Comparison of ENCODE assay signal across 22 cellular contexts in the genomic region with DNA sequence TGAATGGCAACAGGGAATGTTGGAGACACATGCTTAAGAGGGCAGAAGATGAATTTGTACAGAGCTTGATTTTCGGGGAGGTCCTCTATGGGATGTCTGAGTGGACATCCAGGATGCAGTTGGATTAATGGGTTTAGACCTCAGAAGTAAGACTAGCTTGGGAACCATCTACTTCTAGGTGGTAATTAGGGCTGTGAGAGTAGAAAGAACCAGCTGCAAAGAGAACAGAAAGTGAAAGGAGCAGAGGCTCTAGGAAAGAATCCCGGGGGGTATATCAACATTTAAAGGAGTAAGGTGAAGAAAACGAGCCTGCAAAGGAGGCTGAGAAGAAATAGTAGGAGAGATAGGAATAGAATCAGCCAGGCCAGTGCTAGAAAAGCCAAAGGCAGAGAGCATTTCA. TPM values are rescaled to one million over a fixed set of nuclear protein-coding genes. Genes with fewer than 3 reads are reported as not detected.
DNase-seq lines count a peak whose midpoint lies in the region; ATAC-seq and TF ChIP-seq lines count a peak whose summit lies in the region.
"Had no signal": no experiment of that assay in that cellular context is flagged by ENCODE, and none has a peak within 500 bp of the region (broad histone marks: within the 10 kb centered on the region; RNA-seq: fewer than 3 reads in every experiment).

No MANE protein-coding gene starts in this region.

- no peaks in the 10 kb centered on the region for H3K9me3 Mint-ChIP-seq in stimulated activated naive CD8-positive, alpha-beta T cell treated with anti-CD3 and anti-CD28 coated beads, Interleukin-15, Interleukin-2, amounts not matched to agents 100 ng/mL and 50 ng/mL, for 24 hours
- no peaks in the 10 kb centered on the region for H3K9me3 Mint-ChIP-seq in central memory CD8-positive, alpha-beta T cell
- no peaks in the 10 kb centered on the region for H3K9me3 Mint-ChIP-seq in stimulated activated naive CD8-positive, alpha-beta T cell treated with anti-CD3 and anti-CD28 coated beads, Interleukin-15, amount 100 ng/mL, for 72 hours

- H3K27ac ChIP-seq in OCI-LY1 (ENCODE audit: low read depth, low read length, poor library complexity, severe bottlenecking) (peak overlapping the region; percentile 87), tibial artery (no peak overlapping the region), prostate gland (no peak overlapping the region)
- H3K27ac ChIP-seq: GM23248, testis had no signal

- H3K4me1 ChIP-seq in OCI-LY1 (ENCODE audit: insufficient read depth, low read length, severe bottlenecking): peaks cover 36% of the 10 kb centered on the region
- H3K4me1 ChIP-seq in tibial artery: no peaks in the 10 kb centered on the region
- no peaks in the 10 kb centered on the region for H3K4me1 ChIP-seq in prostate gland (replicated peaks)
- H3K4me1 ChIP-seq: Peyer's patch, testis had no signal

- H2AFZ ChIP-seq in OCI-LY1 (ENCODE audit: low read length): no peak overlapping the region
- H2AFZ ChIP-seq: GM23248 had no signal

- no peak overlapping the region for H3K4me2 ChIP-seq in OCI-LY1 (ENCODE audit: low read length)
- H3K4me2 ChIP-seq: SK-N-SH, smooth muscle cell had no signal

- no peak overlapping the region for H3K4me3 Mint-ChIP-seq in stimulated activated naive CD8-positive, alpha-beta T cell treated with anti-CD3 and anti-CD28 coated beads, Interleukin-15, Interleukin-2, amounts not matched to agents 100 ng/mL and 50 ng/mL, for 24 hours
- H3K4me3 Mint-ChIP-seq in central memory CD8-positive, alpha-beta T cell: no peak overlapping the region
- H3K4me3 Mint-ChIP-seq in stimulated activated naive CD8-positive, alpha-beta T cell treated with anti-CD3 and anti-CD28 coated beads, Interleukin-15, amount 100 ng/mL, for 72 hours: no peak overlapping the region
- H3K4me3 Mint-ChIP-seq: neural crest cell had no signal

- peak overlapping the region; percentile 78 for H3K27ac Mint-ChIP-seq in stimulated activated naive CD8-positive, alpha-beta T cell treated with anti-CD3 and anti-CD28 coated beads, Interleukin-15, Interleukin-2, amounts not matched to agents 100 ng/mL and 50 ng/mL, for 24 hours
- peak overlapping the region; percentile 56 for H3K27ac Mint-ChIP-seq in central memory CD8-positive, alpha-beta T cell (ENCODE audit: low read depth)
- H3K27ac Mint-ChIP-seq in stimulated activated naive CD8-positive, alpha-beta T cell treated with anti-CD3 and anti-CD28 coated beads, Interleukin-15, amount 100 ng/mL, for 72 hours: peak overlapping the region; percentile 76 to 95

- no peak overlapping the region for H3K9ac ChIP-seq in OCI-LY1 (ENCODE audit: low read length)
- H3K9ac ChIP-seq: GM23248, SK-N-SH had no signal

- no peaks in the 10 kb centered on the region for H3F3A ChIP-seq in OCI-LY1 (ENCODE audit: insufficient read depth, low read length)

- no peaks in the 10 kb centered on the region for H3K9me2 ChIP-seq in OCI-LY1 (ENCODE audit: low read depth, low read length)
- H3K9me2 ChIP-seq: SK-N-SH had no signal

- no peaks in the 10 kb centered on the region for H4K20me1 ChIP-seq in OCI-LY1 (ENCODE audit: insufficient read depth, low read length)

- H3K4me3 ChIP-seq in OCI-LY1 (ENCODE audit: low read depth, low read length, poor library complexity, severe bottlenecking) (no peak overlapping the region), tibial artery (no peak overlapping the region), prostate gland (no peak overlapping the region)
- H3K4me3 ChIP-seq: GM23248, Peyer's patch, smooth muscle cell, testis had no signal

- TF ChIP-seq CTCF in OCI-LY1 (IDR thresholded peaks at IDR 0.05; ENCODE audit: low read length): no peak
- TF ChIP-seq CTCF in tibial artery (IDR thresholded peaks at IDR 0.05): no peak
- TF ChIP-seq CTCF in prostate gland (IDR thresholded peaks at IDR 0.05): no peak

- peaks cover 32% of the 10 kb centered on the region for H3K4me1 Mint-ChIP-seq in stimulated activated naive CD8-positive, alpha-beta T cell treated with anti-CD3 and anti-CD28 coated beads, Interleukin-15, Interleukin-2, amounts not matched to agents 100 ng/mL and 50 ng/mL, for 24 hours (ENCODE audit: low read depth)
- H3K4me1 Mint-ChIP-seq in central memory CD8-positive, alpha-beta T cell: peaks cover 33% of the 10 kb centered on the region
- peaks cover 53% of the 10 kb centered on the region for H3K4me1 Mint-ChIP-seq in stimulated activated naive CD8-positive, alpha-beta T cell treated with anti-CD3 and anti-CD28 coated beads, Interleukin-15, amount 100 ng/mL, for 72 hours
- H3K4me1 Mint-ChIP-seq: neural crest cell had no signal

- peaks cover 71% of the 10 kb centered on the region for H3K36me3 ChIP-seq in OCI-LY1 (ENCODE audit: insufficient read depth, low read length)
- H3K36me3 ChIP-seq in tibial artery: peaks cover 0 to 16% (median 8%) of the 10 kb centered on the region in 3 donors
- no peaks in the 10 kb centered on the region for H3K36me3 ChIP-seq in prostate gland
- H3K36me3 ChIP-seq: Peyer's patch had no signal

- peaks cover 54% of the 10 kb centered on the region for H3K36me3 Mint-ChIP-seq in stimulated activated naive CD8-positive, alpha-beta T cell treated with anti-CD3 and anti-CD28 coated beads, Interleukin-15, Interleukin-2, amounts not matched to agents 100 ng/mL and 50 ng/mL, for 24 hours (ENCODE audit: low read depth)
- H3K36me3 Mint-ChIP-seq in central memory CD8-positive, alpha-beta T cell (ENCODE audit: insufficient read depth): peaks cover 61% of the 10 kb centered on the region

- WGBS in prostate gland: 59% methylated on average over 3 of the region's 3 CpGs

- no peak for DNase-seq in stimulated activated naive CD8-positive, alpha-beta T cell treated with anti-CD3 and anti-CD28 coated beads, Interleukin-15, Interleukin-2, amounts not matched to agents 100 U/mL and 50 U/mL, for 24 hours
- no peak for DNase-seq in central memory CD8-positive, alpha-beta T cell (ENCODE audit: low spot score in 2 of 2)
- no peak for DNase-seq in stimulated activated naive CD8-positive, alpha-beta T cell treated with anti-CD3 and anti-CD28 coated beads, Interleukin-15, amount 100 ng/mL, for 72 hours
- no peak for DNase-seq in tibial artery
- DNase-seq in prostate gland (ENCODE audit: low spot score): no peak
- DNase-seq: activated CD4-positive, alpha-beta T cell treated with anti-CD3 and anti-CD28 coated beads, Interleukin-2, amount 50 U/mL, for 48 hours; activated effector memory CD4-positive, alpha-beta T cell treated with Interleukin-2 at 50 U/mL for 16 hours; GDM1; GM23248; kidney; mesendoderm; NCI-H1694; NCI-H82; Peyer's patch; SK-N-SH; stimulated activated CD4-positive, alpha-beta T cell treated with anti-CD3 and anti-CD28 coated beads, Interleukin-4, amount 100 ng/mL, for 4 hours; testis had no signal

- no peaks in the 10 kb centered on the region for H3K79me2 ChIP-seq in OCI-LY1 (ENCODE audit: insufficient read depth, low read length)

- H3K27me3 ChIP-seq in OCI-LY1 (ENCODE audit: insufficient read depth, low read length): no peaks in the 10 kb centered on the region
- H3K27me3 ChIP-seq in tibial artery: no peaks in the 10 kb centered on the region
- no peaks in the 10 kb centered on the region for H3K27me3 ChIP-seq in prostate gland (replicated peaks; ENCODE audit: insufficient read depth)
- H3K27me3 ChIP-seq: Peyer's patch, testis had no signal

- H3K9me3 ChIP-seq in OCI-LY1 (ENCODE audit: low read length): no peaks in the 10 kb centered on the region
- H3K9me3 ChIP-seq in tibial artery: no peaks in the 10 kb centered on the region
- no peaks in the 10 kb centered on the region for H3K9me3 ChIP-seq in prostate gland
- H3K9me3 ChIP-seq: Peyer's patch, SK-N-SH, testis had no signal

- no peaks in the 10 kb centered on the region for H3K27me3 Mint-ChIP-seq in stimulated activated naive CD8-positive, alpha-beta T cell treated with anti-CD3 and anti-CD28 coated beads, Interleukin-15, Interleukin-2, amounts not matched to agents 100 ng/mL and 50 ng/mL, for 24 hours
- no peaks in the 10 kb centered on the region for H3K27me3 Mint-ChIP-seq in central memory CD8-positive, alpha-beta T cell
- H3K27me3 Mint-ChIP-seq in stimulated activated naive CD8-positive, alpha-beta T cell treated with anti-CD3 and anti-CD28 coated beads, Interleukin-15, amount 100 ng/mL, for 72 hours: no peaks in the 10 kb centered on the region

- intact Hi-C loops in tibial artery (cut with DNase I; ENCODE audit: low total_unique reads) (no loop called here), prostate gland (cut with DNase I) (no loop called here)

- no peak for ATAC-seq in stimulated activated naive CD8-positive, alpha-beta T cell treated with anti-CD3 and anti-CD28 coated beads, Interleukin-15, Interleukin-2, amounts not matched to agents 100 U/mL and 50 U/mL, for 24 hours
- ATAC-seq in central memory CD8-positive, alpha-beta T cell (replicated peaks; ENCODE audit: extremely low read depth, poor library complexity, severe bottlenecking): no peak
- no peak for ATAC-seq in stimulated activated naive CD8-positive, alpha-beta T cell treated with anti-CD3 and anti-CD28 coated beads, Interleukin-15, amount 100 ng/mL, for 72 hours
- no peak for ATAC-seq in GM19467 (IDR thresholded peaks at IDR 0.05; ENCODE audit: unreplicated experiment)

- TF ChIP-seq POLR2A in prostate gland (IDR thresholded peaks at IDR 0.05): no peak

RNA-seq across cellular contexts. Expression of a gene that starts 29.0 kb away (rescaled TPM):
- 1 to 10 TPM; 6.6 to 6.9 TPM for total RNA-seq in prostate gland

RNA-seq across cellular contexts. Expression of a gene that starts 57.8 kb away (rescaled TPM):
- 100 to 1,000 TPM in 1 of 2 donors, 10 to 100 TPM in 1; 20.5 to 175 TPM for total RNA-seq in prostate gland
